In genomic region chr4:72701987-72702819, GRCh38 we compare ENCODE assay signal across 8 cellular contexts.
DNase-seq lines count a peak whose midpoint lies in the region; ATAC-seq and TF ChIP-seq lines count a peak whose summit lies in the region.

No MANE protein-coding gene starts in this region.

- H3K27me3 ChIP-seq in WERI-Rb-1 (ENCODE audit: insufficient read depth, low read depth, severe bottlenecking) = no peaks in the 10 kb centered on the region
- H3K27me3 ChIP-seq in neuron (ENCODE audit: insufficient read depth, low read length) = no peaks in the 10 kb centered on the region

- no peak overlapping the region for H2AFZ ChIP-seq in neuron (ENCODE audit: low read depth, low read length)

- no peak overlapping the region for H3K27ac ChIP-seq in WERI-Rb-1

- peak overlapping the region; percentile 56 for H3K4me3 ChIP-seq in WERI-Rb-1 (ENCODE audit: low read depth, low read length)
- peak overlapping the region; percentile 60 for H3K4me3 ChIP-seq in fibroblast of mammary gland (ENCODE audit: control insufficient read depth, low read depth, low read length)
- H3K4me3 ChIP-seq in neuron (ENCODE audit: low read length) = peak overlapping the region; percentile 24

- H3K36me3 ChIP-seq in WERI-Rb-1 (no peaks in the 10 kb centered on the region), neuron (ENCODE audit: insufficient read depth, low read length) (no peaks in the 10 kb centered on the region)

- peak; percentile 25 for DNase-seq in AG09319 (ENCODE audit: extremely low read depth, low read depth)
- peak in 2 of 3 experiments; percentile 70 to 83 for DNase-seq in NCI-H1417 (lab: John Stamatoyannopoulos, UW)
- peak; percentile 40 for DNase-seq in WERI-Rb-1
- DNase-seq in fibroblast of mammary gland (ENCODE audit: low read depth) = peak; percentile 70
- no peak for DNase-seq in activated effector memory CD4-positive, alpha-beta T cell treated with Interleukin-2 at 50 U/mL for 16 hours

- H3K4me1 ChIP-seq in neuron (ENCODE audit: insufficient read depth, low read length) = no peaks in the 10 kb centered on the region

- H3K9me3 ChIP-seq in WERI-Rb-1 (ENCODE audit: severe bottlenecking) = no peaks in the 10 kb centered on the region
- H3K9me3 ChIP-seq in neuron (ENCODE audit: low read length) = no peaks in the 10 kb centered on the region

- TF ChIP-seq CTCF in AG09319 (IDR thresholded peaks at IDR 0.05; ENCODE audit: low read depth, low read length) (peak; percentile 70), GM12874 (IDR thresholded peaks at IDR 0.05; ENCODE audit: insufficient read depth, low read depth, low read length) (peak; percentile 43; the same call in 1 of the 2 replicates), WERI-Rb-1 (IDR thresholded peaks at IDR 0.05; ENCODE audit: low read depth, low read length) (peak; percentile 49; the same call in 1 of the 2 replicates), fibroblast of mammary gland (conservative IDR thresholded peaks at IDR 0.05; ENCODE audit: control insufficient read depth, insufficient read depth, low read depth, low read length) (peak; percentile 68)

- ATAC-seq in HG02798 (IDR thresholded peaks at IDR 0.05; ENCODE audit: poor library complexity, unreplicated experiment) = peak; percentile 83
